ENCODE assay signal across 12 cellular contexts in genomic region chr1:6465461-6466005, GRCh38. TPM values are rescaled to one million over a fixed set of nuclear protein-coding genes. Genes with fewer than 3 reads are reported as not detected.
DNase-seq lines count a peak whose midpoint lies in the region; ATAC-seq and TF ChIP-seq lines count a peak whose summit lies in the region.
"Had no signal": no experiment of that assay in that cellular context is flagged by ENCODE, and none has a peak within 500 bp of the region (broad histone marks: within the 10 kb centered on the region; RNA-seq: fewer than 3 reads in every experiment).

No MANE protein-coding gene starts in this region.

- 56% methylated on average over 21 of the region's 21 CpGs for WGBS in urinary bladder
- 84 to 88% methylated on average over 10 to 19 of the region's 21 CpGs for WGBS in testis, 2 donors

- peak overlapping the region; percentile 97 for H3K4me3 Mint-ChIP-seq in activated T-helper 17 cell treated with anti-CD3 and anti-CD28 coated beads, Interleukin-2, amount 50 U/mL, for 72 hours

- H3K36me3 ChIP-seq in lower lobe of right lung (peaks cover 22% of the 10 kb centered on the region), urinary bladder (ENCODE audit: insufficient read depth) (no peaks in the 10 kb centered on the region), testis (ENCODE audit: low read depth, missing control alignments) (no peaks in the 10 kb centered on the region)

- DNase-seq in activated T-cell treated with anti-CD3 and anti-CD28 coated beads for 1 hour (ENCODE audit: low read depth) (peak; percentile 35), activated T-cell treated with anti-CD3 and anti-CD28 coated beads for 4 hours (no peak), lower lobe of right lung (no peak), testis (no peak), A172 (ENCODE audit: low spot score) (no peak), Ammon's horn (ENCODE audit: low spot score) (no peak)
- DNase-seq: SK-N-SH had no signal

- H3K9me3 Mint-ChIP-seq in activated T-helper 17 cell treated with anti-CD3 and anti-CD28 coated beads, Interleukin-2, amount 50 U/mL, for 72 hours = no peaks in the 10 kb centered on the region

- H3K27me3 ChIP-seq in lower lobe of right lung (ENCODE audit: low read depth) = peaks cover 17% of the 10 kb centered on the region
- H3K27me3 ChIP-seq in testis = no peaks in the 10 kb centered on the region
- H3K27me3 ChIP-seq: ascending aorta had no signal

- no peak for TF ChIP-seq POLR2A in testis (IDR thresholded peaks at IDR 0.05)

- intact Hi-C loops in lower lobe of right lung (cut with DNase I) = no loop called here
- intact Hi-C loops in testis (cut with DNase I; ENCODE audit: low total_unique reads) = no loop called here

- peaks cover 51% of the 10 kb centered on the region for H3K36me3 Mint-ChIP-seq in activated T-helper 17 cell treated with anti-CD3 and anti-CD28 coated beads, Interleukin-2, amount 50 U/mL, for 72 hours (ENCODE audit: low read depth)

- H3K27ac Mint-ChIP-seq in activated T-helper 17 cell treated with anti-CD3 and anti-CD28 coated beads, Interleukin-2, amount 50 U/mL, for 72 hours = peak overlapping the region; percentile 92

- ATAC-seq in activated T-helper 17 cell treated with anti-CD3 and anti-CD28 coated beads, Interleukin-2, amount 50 U/mL, for 72 hours (replicated peaks) = peak; percentile 43
- no peak for ATAC-seq in lower lobe of right lung

- H3K9me3 ChIP-seq in lower lobe of right lung (no peaks in the 10 kb centered on the region), testis (no peaks in the 10 kb centered on the region)
- H3K9me3 ChIP-seq: ascending aorta, SK-N-SH had no signal

- H3K27ac ChIP-seq in lower lobe of right lung (peak overlapping the region; percentile 31), urinary bladder (ENCODE audit: low read depth) (no peak overlapping the region), testis (no peak overlapping the region)
- H3K27ac ChIP-seq: ascending aorta had no signal

- H3K4me1 ChIP-seq in lower lobe of right lung (no peaks in the 10 kb centered on the region), urinary bladder (ENCODE audit: insufficient read depth) (no peaks in the 10 kb centered on the region), testis (no peaks in the 10 kb centered on the region)
- H3K4me1 ChIP-seq: ascending aorta had no signal

- TF ChIP-seq CTCF in lower lobe of right lung (IDR thresholded peaks at IDR 0.05) (no peak), testis (IDR thresholded peaks at IDR 0.05) (no peak)

- H3K4me3 ChIP-seq in lower lobe of right lung = peak overlapping the region; percentile 41
- H3K4me3 ChIP-seq in urinary bladder (ENCODE audit: low read depth, low read length) = peak overlapping the region; percentile 23
- H3K4me3 ChIP-seq in testis = no peak overlapping the region

- no peaks in the 10 kb centered on the region for H3K27me3 Mint-ChIP-seq in activated T-helper 17 cell treated with anti-CD3 and anti-CD28 coated beads, Interleukin-2, amount 50 U/mL, for 72 hours

- H3K4me1 Mint-ChIP-seq in activated T-helper 17 cell treated with anti-CD3 and anti-CD28 coated beads, Interleukin-2, amount 50 U/mL, for 72 hours = peaks cover 23% of the 10 kb centered on the region

RNA-seq across cellular contexts. Expression of gene TNFRSF25, which starts 0.4 kb away (rescaled TPM):
- total RNA-seq in activated T-helper 17 cell treated with anti-CD3 and anti-CD28 coated beads, Interleukin-2, amount 50 U/mL, for 72 hours = 100 to 1,000 TPM; 132 to 199 TPM
- total RNA-seq in lower lobe of right lung (8.2 TPM), urinary bladder (7.1 TPM), testis (10 to 100 TPM; 13.4 to 14.0 TPM)
- polyA plus RNA-seq in urinary bladder (4.3 TPM), testis (ENCODE audit: insufficient read depth, low read depth, low replicate concordance) (6.2 TPM)
- total RNA-seq in A172 (2014; rRNA removed; shearing (Covaris generic)) = 5.1 and 6.2 TPM in 2 replicates

RNA-seq across cellular contexts. Expression of gene PLEKHG5, which starts 25.9 kb away (rescaled TPM):
- 1 to 10 TPM; 3.2 to 3.8 TPM for total RNA-seq in activated T-helper 17 cell treated with anti-CD3 and anti-CD28 coated beads, Interleukin-2, amount 50 U/mL, for 72 hours
- 9.5 TPM for total RNA-seq in lower lobe of right lung
- 9.9 TPM for total RNA-seq in urinary bladder
- 5.8 TPM for polyA plus RNA-seq in urinary bladder
- total RNA-seq in testis = 10 to 100 TPM; 13.7 to 16.4 TPM
- 8.1 TPM for polyA plus RNA-seq in testis (ENCODE audit: insufficient read depth, low read depth, low replicate concordance)
- 8.6 and 10.1 TPM in 2 replicates for total RNA-seq in A172 (2014; rRNA removed; shearing (Covaris generic))

RNA-seq across cellular contexts. Expression of gene ESPN, which starts 41.0 kb away (rescaled TPM):
- 1 to 10 TPM in 1 of 2 donors, under 1 TPM in 1; 0.71 to 3.5 TPM for total RNA-seq in activated T-helper 17 cell treated with anti-CD3 and anti-CD28 coated beads, Interleukin-2, amount 50 U/mL, for 72 hours
- total RNA-seq in lower lobe of right lung (8.3 TPM), urinary bladder (0.58 TPM), testis (100 to 1,000 TPM; 396 to 404 TPM)
- polyA plus RNA-seq in urinary bladder (0.53 TPM), testis (ENCODE audit: insufficient read depth, low read depth, low replicate concordance) (270 TPM)
- 4.0 TPM in 1 of 2 replicates, not detected in the other for total RNA-seq in A172 (2014; rRNA removed; shearing (Covaris generic))
- total RNA-seq: fibroblast of lung had no signal
- polyA plus RNA-seq: AG04450, fibroblast of lung had no signal

RNA-seq across cellular contexts. Expression of gene HES2, which starts 45.8 kb away (rescaled TPM):
- under 1 TPM; 0.17 to 0.37 TPM for total RNA-seq in activated T-helper 17 cell treated with anti-CD3 and anti-CD28 coated beads, Interleukin-2, amount 50 U/mL, for 72 hours
- 6.4 TPM for total RNA-seq in lower lobe of right lung
- 0.53 TPM for total RNA-seq in urinary bladder
- 0.03 TPM for polyA plus RNA-seq in urinary bladder
- 1 to 10 TPM; 2.4 to 5.0 TPM for total RNA-seq in testis
- 2.6 TPM for polyA plus RNA-seq in testis (ENCODE audit: insufficient read depth, low read depth, low replicate concordance)
- total RNA-seq in A172 (2014; rRNA removed; shearing (Covaris generic)) = 2.0 and 3.9 TPM in 2 replicates
- total RNA-seq: ascending aorta had no signal
- polyA plus RNA-seq: AG04450, fibroblast of lung had no signal

Comparison
In these comparisons a context has a peak if more than half of its experiments do, and no peak if none do; other contexts are left out.
1. H3K4me3 ChIP-seq: peak in lower lobe of right lung (single experiment) and urinary bladder (single experiment); none in testis (0 of 2).
2. RNA of gene TNFRSF25, which starts 0.4 kb away (total RNA-seq): 132 to 199 TPM in activated T-helper 17 cell treated with anti-CD3 and anti-CD28 coated beads, Interleukin-2, amount 50 U/mL, for 72 hours; 13.4 to 14.0 TPM in testis, 8.2 TPM in lower lobe of right lung (single experiment), 7.1 TPM in urinary bladder (single experiment) and 5.1 to 6.2 TPM in A172; every median in the first group is over 4 times any median in the second.
3. RNA of gene ESPN, which starts 41.0 kb away (total RNA-seq): 396 to 404 TPM in testis; 8.3 TPM in lower lobe of right lung (single experiment), 0.71 to 3.5 TPM in activated T-helper 17 cell treated with anti-CD3 and anti-CD28 coated beads, Interleukin-2, amount 50 U/mL, for 72 hours, 0.58 TPM in urinary bladder (single experiment) and 4.0 TPM in A172; every median in the first group is over 10 times any median in the second.